ENCODE assay signal across 12 cellular contexts in the genomic region with DNA sequence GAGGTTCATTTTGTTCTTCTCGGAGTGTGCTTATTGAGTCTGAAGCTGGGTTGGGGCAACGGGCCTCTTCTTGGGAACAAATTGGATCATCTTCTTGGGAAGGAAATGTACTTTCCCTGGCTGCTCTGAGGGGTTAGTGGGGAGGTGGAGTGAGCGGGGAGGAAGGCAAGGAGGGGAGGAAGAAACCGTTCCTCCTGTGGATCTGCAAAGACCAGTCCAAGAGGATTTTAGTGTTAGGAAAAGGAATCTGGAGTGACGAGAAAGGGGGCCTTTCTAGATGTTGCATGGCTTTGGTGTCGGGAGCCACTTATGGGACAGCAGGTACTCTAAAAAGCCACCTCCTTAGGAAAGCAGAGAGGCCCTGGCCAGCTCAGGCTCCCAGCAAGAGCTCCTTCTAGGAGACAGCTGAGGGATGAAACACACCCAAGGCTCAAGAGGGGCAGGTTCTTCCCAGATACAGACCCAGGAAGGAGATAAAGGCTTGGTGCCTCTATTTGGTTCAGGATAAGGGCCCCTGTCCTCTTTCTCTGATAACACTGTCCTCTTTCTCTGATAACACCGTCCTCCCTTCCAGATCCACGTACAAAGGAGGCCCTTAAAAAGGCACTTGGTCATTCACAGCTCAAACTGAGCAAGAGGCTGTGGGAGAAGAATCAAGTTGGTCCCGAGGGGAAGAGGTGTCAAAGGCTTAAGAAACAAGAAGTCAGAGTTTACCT. TPM values are rescaled to one million over a fixed set of nuclear protein-coding genes. Genes with fewer than 3 reads are reported as not detected.
A peak's percentile ranks its signal among the peaks of the same experiment; 100 is the strongest.
DNase-seq lines count a peak whose midpoint lies in the region; ATAC-seq and TF ChIP-seq lines count a peak whose summit lies in the region.
"Had no signal": no experiment of that assay in that cellular context is flagged by ENCODE, and none has a peak within 500 bp of the region (broad histone marks: within the 10 kb centered on the region; RNA-seq: fewer than 3 reads in every experiment).

No MANE protein-coding gene starts in this region.

- H3K9ac ChIP-seq in iPS-15b (ENCODE audit: low read depth, low read length) = no peak overlapping the region

- H3K36me3 ChIP-seq in Caco-2 (ENCODE audit: control insufficient read depth, insufficient read depth, low read length) (no peaks in the 10 kb centered on the region), iPS-15b (ENCODE audit: control insufficient read depth, insufficient read depth, low read length) (no peaks in the 10 kb centered on the region)

- no peaks in the 10 kb centered on the region for H3K9me3 Mint-ChIP-seq in Caco-2 (ENCODE audit: unreplicated experiment)
- no peaks in the 10 kb centered on the region for H3K9me3 Mint-ChIP-seq in activated naive CD4-positive, alpha-beta T cell treated with anti-CD3 and anti-CD28 coated beads, Interleukin-2, amount 10 ng/mL, durations not matched to agents 7 days and 5 days
- H3K9me3 Mint-ChIP-seq: activated T-cell treated with anti-CD3 and anti-CD28 coated beads, Interleukin-2, amount 50 U/mL, for 4 hours; natural killer cell had no signal

- no peaks in the 10 kb centered on the region for H3K9me3 ChIP-seq in Caco-2
- H3K9me3 ChIP-seq in iPS-15b (ENCODE audit: control insufficient read depth, insufficient read depth, low read length) = no peaks in the 10 kb centered on the region

- DNase-seq in Caco-2 = peak in 1 of 2 experiments; percentile 1
- no peak for DNase-seq in cardiac fibroblast (ENCODE audit: low read depth in 2 of 2)
- no peak for DNase-seq in retinal pigment epithelial cell (ENCODE audit: low read depth)
- DNase-seq in NCI-H2227 treated with DMSO at 0.1 percent for 48 hours (lab: John Stamatoyannopoulos, UW) = no peak
- no peak for DNase-seq in activated naive CD4-positive, alpha-beta T cell treated with anti-CD3 and anti-CD28 coated beads, Interleukin-2, amount 10 ng/mL, durations not matched to agents 7 days and 5 days
- no peak for DNase-seq in germinal center (ENCODE audit: low spot score)
- DNase-seq: activated T-cell treated with anti-CD3 and anti-CD28 coated beads, Interleukin-2, amount 50 U/mL, for 4 hours; natural killer cell had no signal

- BruUV-seq in Caco-2 (replicated peaks; lab: Mats Ljungman, UMichigan) = TSS peak; percentile 67

- H3K4me1 ChIP-seq in Caco-2 (peaks cover 18% of the 10 kb centered on the region), iPS-15b (ENCODE audit: control insufficient read depth, insufficient read depth, low read length) (peaks cover 8% of the 10 kb centered on the region)

- TF ChIP-seq CTCF in Caco-2 (IDR thresholded peaks at IDR 0.05; ENCODE audit: insufficient read depth in 1 of 2, low read depth in 1 of 2, low read length in 1 of 2, severe bottlenecking in 1 of 2, unreplicated experiment in 1 of 2) (no peak), cardiac fibroblast (IDR thresholded peaks at IDR 0.05; ENCODE audit: low read depth, low read length) (no peak), retinal pigment epithelial cell (conservative IDR thresholded peaks at IDR 0.05; ENCODE audit: low read depth, low read length) (no peak)

- intact Hi-C loops in Caco-2 (cut with micrococcal nuclease; ENCODE audit: unreplicated experiment) = loop anchor here (10.0 kb wide), 1 partner anchor 211 kb away; a partner anchor contains a TSS

- H3K27ac Mint-ChIP-seq in Caco-2 (ENCODE audit: unreplicated experiment) = peak overlapping the region; percentile 82
- H3K27ac Mint-ChIP-seq in activated naive CD4-positive, alpha-beta T cell treated with anti-CD3 and anti-CD28 coated beads, Interleukin-2, amount 10 ng/mL, durations not matched to agents 7 days and 5 days = no peak overlapping the region
- H3K27ac Mint-ChIP-seq: CD14-positive monocyte, natural killer cell had no signal

- H3K4me3 ChIP-seq in Caco-2 (ENCODE audit: low read depth, low read length) (peak overlapping the region; percentile 15; the same call in 1 of the 2 replicates), cardiac fibroblast (replicated peaks in 1 of 2; ENCODE audit: low read depth in 2 of 2, low read length in 2 of 2) (peak overlapping the region; percentile 32 to 34), iPS-15b (ENCODE audit: low read depth, low read length) (peak overlapping the region; percentile 45), retinal pigment epithelial cell (ENCODE audit: low read length) (peak overlapping the region; percentile 25)

- ATAC-seq in GM21447 (IDR thresholded peaks at IDR 0.05; ENCODE audit: unreplicated experiment) = no peak
- ATAC-seq: activated T-cell treated with anti-CD3 and anti-CD28 coated beads, Interleukin-2, amount 50 U/mL, for 4 hours; natural killer cell had no signal

- H3K4me3 Mint-ChIP-seq in Caco-2 (ENCODE audit: unreplicated experiment) = peak overlapping the region; percentile 63
- no peak overlapping the region for H3K4me3 Mint-ChIP-seq in activated naive CD4-positive, alpha-beta T cell treated with anti-CD3 and anti-CD28 coated beads, Interleukin-2, amount 10 ng/mL, durations not matched to agents 7 days and 5 days
- H3K4me3 Mint-ChIP-seq: activated T-cell treated with anti-CD3 and anti-CD28 coated beads, Interleukin-2, amount 50 U/mL, for 4 hours; CD14-positive monocyte; natural killer cell had no signal

- H3K4me1 Mint-ChIP-seq in Caco-2 (ENCODE audit: low read depth, unreplicated experiment) = peaks cover 14% of the 10 kb centered on the region
- no peaks in the 10 kb centered on the region for H3K4me1 Mint-ChIP-seq in activated naive CD4-positive, alpha-beta T cell treated with anti-CD3 and anti-CD28 coated beads, Interleukin-2, amount 10 ng/mL, durations not matched to agents 7 days and 5 days
- H3K4me1 Mint-ChIP-seq: natural killer cell had no signal

- H3K36me3 Mint-ChIP-seq in Caco-2 (ENCODE audit: insufficient read depth, unreplicated experiment) = no peaks in the 10 kb centered on the region
- no peaks in the 10 kb centered on the region for H3K36me3 Mint-ChIP-seq in activated naive CD4-positive, alpha-beta T cell treated with anti-CD3 and anti-CD28 coated beads, Interleukin-2, amount 10 ng/mL, durations not matched to agents 7 days and 5 days
- H3K36me3 Mint-ChIP-seq: natural killer cell had no signal

- CTCF ChIA-PET in Caco-2 (lab: Charles Lee) = no interaction called here
- CTCF ChIA-PET in activated naive CD4-positive, alpha-beta T cell treated with anti-CD3 and anti-CD28 coated beads, Interleukin-2, amount 10 ng/mL, durations not matched to agents 7 days and 5 days (lab: Charles Lee) = no interaction called here

- POLR2A ChIA-PET in Caco-2 (lab: Charles Lee) = no interaction called here

- H3K27me3 Mint-ChIP-seq in Caco-2 (ENCODE audit: insufficient read depth, unreplicated experiment) = no peaks in the 10 kb centered on the region
- peaks cover 43% of the 10 kb centered on the region for H3K27me3 Mint-ChIP-seq in activated naive CD4-positive, alpha-beta T cell treated with anti-CD3 and anti-CD28 coated beads, Interleukin-2, amount 10 ng/mL, durations not matched to agents 7 days and 5 days

- H3K27me3 ChIP-seq in Caco-2 (replicated peaks; ENCODE audit: control insufficient read depth, insufficient read depth, low read length) (no peaks in the 10 kb centered on the region), iPS-15b (ENCODE audit: control insufficient read depth, insufficient read depth, low read length) (peaks cover 59% of the 10 kb centered on the region)

RNA-seq across cellular contexts. Expression of a gene that starts 0.5 kb away (rescaled TPM):
- 3.8 and 6.6 TPM in 2 replicates for total RNA-seq in Caco-2 (2022)
- total RNA-seq: H4, natural killer cell had no signal
